In genomic region chr7:6706666-6707407, GRCh38 we compare ENCODE assay signal across 8 cellular contexts.
DNase-seq lines count a peak whose midpoint lies in the region; ATAC-seq and TF ChIP-seq lines count a peak whose summit lies in the region.

ZNF12 (minus strand) TSS chr7:6706947; CDS start chr7:6705173, 1,774 bp downstream.

- H3K4me3 ChIP-seq in BLaER1 (peak within 1 kb of the TSS; percentile 99), choroid plexus epithelial cell (ENCODE audit: low read depth, low read length) (peak within 1 kb of the TSS; percentile 89)

- H3K4me2 ChIP-seq in BLaER1, result peak within 1 kb of the TSS; percentile 92

- H3K27me3 ChIP-seq in BLaER1, result no peaks in the 10 kb centered on the region

- H4K20me1 ChIP-seq in BLaER1, result peaks cover 23% of the 10 kb centered on the region

- peak; percentile 96 for ATAC-seq in GM19324 (IDR thresholded peaks at IDR 0.05; ENCODE audit: low FRiP score, unreplicated experiment)
- peak; percentile 87 for ATAC-seq in HG03460 (IDR thresholded peaks at IDR 0.05; ENCODE audit: unreplicated experiment)

- peaks cover 23% of the 10 kb centered on the region for H3K4me1 ChIP-seq in BLaER1

- peak within 1 kb of the TSS; percentile 99 for H3K27ac ChIP-seq in BLaER1

- DNase-seq in NCI-H524 treated with DMSO at 0.1 percent for 48 hours (lab: John Stamatoyannopoulos, UW) (peak; percentile 58), choroid plexus epithelial cell (ENCODE audit: low read depth) (peak; percentile 95), kidney tubule cell (ENCODE audit: low spot score) (peak; percentile 96)
- DNase-seq in activated CD4-positive, alpha-beta T cell treated with anti-CD3 and anti-CD28 coated beads for 4 hours, result peak; percentile 92 to 95
- DNase-seq in stimulated activated CD4-positive, alpha-beta T cell treated with anti-CD3 and anti-CD28 coated beads, Interleukin-1b, Interleukin-23, amount 100 ng/mL, for 1 hour (ENCODE audit: low read depth in 2 of 2), result peak; percentile 85 to 88

- H3K9ac ChIP-seq in BLaER1, result peak within 1 kb of the TSS; percentile 99

- no peak for TF ChIP-seq CTCF in choroid plexus epithelial cell (conservative IDR thresholded peaks at IDR 0.05; ENCODE audit: low read depth, low read length)

- H3K36me3 ChIP-seq in BLaER1, result peaks cover 33% of the 10 kb centered on the region

- H3K9me3 ChIP-seq in BLaER1, result peaks cover 65% of the 10 kb centered on the region

Comparison
In these comparisons a context has a peak if more than half of its experiments do, and no peak if none do; other contexts are left out.
1. Peak in every context shown above with its lines: DNase-seq, ATAC-seq, H3K4me3 ChIP-seq and H3K27ac ChIP-seq.